9 cellular contexts compared by ENCODE assay signal in genomic region chr11:128552783-128553661, GRCh38. TPM values are rescaled to one million over a fixed set of nuclear protein-coding genes. Genes with fewer than 3 reads are reported as not detected.
DNase-seq lines count a peak whose midpoint lies in the region; ATAC-seq lines count a peak whose summit lies in the region.
"Had no signal": no experiment of that assay in that cellular context is flagged by ENCODE, and none has a peak within 500 bp of the region (broad histone marks: within the 10 kb centered on the region; RNA-seq: fewer than 3 reads in every experiment).

No MANE protein-coding gene starts in this region.

- peak overlapping the region; percentile 76 to 98 (median 94) for H3K27ac Mint-ChIP-seq in CD8-positive, alpha-beta memory T cell
- peak overlapping the region; percentile 59 for H3K27ac Mint-ChIP-seq in activated T-helper 2 cell treated with anti-CD3 and anti-CD28 coated beads, Interferon-gamma antibody, Interleukin-2, Interleukin-4, amounts not matched to agents 10 μg/mL and 5 μg/mL and 100 μg/mL, durations not matched to agents 14 hours and 24 hours and 36 hours

- peaks cover 53 to 65% (median 61%) of the 10 kb centered on the region in 3 donors for H3K4me1 Mint-ChIP-seq in CD8-positive, alpha-beta memory T cell
- peaks cover 36% of the 10 kb centered on the region for H3K4me1 Mint-ChIP-seq in activated T-helper 2 cell treated with anti-CD3 and anti-CD28 coated beads, Interferon-gamma antibody, Interleukin-2, Interleukin-4, amounts not matched to agents 10 μg/mL and 5 μg/mL and 100 μg/mL, durations not matched to agents 14 hours and 24 hours and 36 hours (ENCODE audit: low read depth)

- no peaks in the 10 kb centered on the region for H3K27me3 Mint-ChIP-seq in CD8-positive, alpha-beta memory T cell
- H3K27me3 Mint-ChIP-seq in activated T-helper 2 cell treated with anti-CD3 and anti-CD28 coated beads, Interferon-gamma antibody, Interleukin-2, Interleukin-4, amounts not matched to agents 10 μg/mL and 5 μg/mL and 100 μg/mL, durations not matched to agents 14 hours and 24 hours and 36 hours (ENCODE audit: low read depth) = no peaks in the 10 kb centered on the region

- H3K4me3 Mint-ChIP-seq in CD8-positive, alpha-beta memory T cell = peak overlapping the region in 5 of 7 donors; percentile 44 to 71 (median 61)
- no peak overlapping the region for H3K4me3 Mint-ChIP-seq in activated T-helper 2 cell treated with anti-CD3 and anti-CD28 coated beads, Interferon-gamma antibody, Interleukin-2, Interleukin-4, amounts not matched to agents 10 μg/mL and 5 μg/mL and 100 μg/mL, durations not matched to agents 14 hours and 24 hours and 36 hours (ENCODE audit: low read depth)

- peak; percentile 49 for ATAC-seq in GM19372 (IDR thresholded peaks at IDR 0.05; ENCODE audit: low read depth, unreplicated experiment)
- peak; percentile 59 for ATAC-seq in HG03432 (IDR thresholded peaks at IDR 0.05; ENCODE audit: unreplicated experiment)

- peaks cover 50% of the 10 kb centered on the region for H3K4me1 ChIP-seq in CD8-positive, alpha-beta memory T cell (ENCODE audit: insufficient read depth, low read length)

- no peaks in the 10 kb centered on the region for H3K36me3 Mint-ChIP-seq in CD8-positive, alpha-beta memory T cell
- no peaks in the 10 kb centered on the region for H3K36me3 Mint-ChIP-seq in activated T-helper 2 cell treated with anti-CD3 and anti-CD28 coated beads, Interferon-gamma antibody, Interleukin-2, Interleukin-4, amounts not matched to agents 10 μg/mL and 5 μg/mL and 100 μg/mL, durations not matched to agents 14 hours and 24 hours and 36 hours (ENCODE audit: low read depth)

- CTCF ChIA-PET in CD8-positive, alpha-beta memory T cell (lab: Charles Lee) = interaction anchor here (0.8 to 2.5 kb wide), 7 partner anchors 11 to 78 kb away, joined by 3 to 12 read pairs (median 3); no protein-coding TSS in a partner anchor

- no peaks in the 10 kb centered on the region for H3K27me3 ChIP-seq in CD8-positive, alpha-beta memory T cell (ENCODE audit: insufficient read depth, low read length, poor library complexity, severe bottlenecking)

- intact Hi-C loops in activated T-helper 2 cell treated with anti-CD3 and anti-CD28 coated beads, Interferon-gamma antibody, Interleukin-2, Interleukin-4, amounts not matched to agents 10 μg/mL and 5 μg/mL and 100 μg/mL, durations not matched to agents 14 hours and 24 hours and 36 hours (cut with micrococcal nuclease) = no loop called here

- DNase-seq in CD8-positive, alpha-beta memory T cell = no peak
- no peak for DNase-seq in activated T-helper 2 cell treated with anti-CD3 and anti-CD28 coated beads, Interferon-gamma antibody, Interleukin-2, Interleukin-4, amounts not matched to agents 10 μg/mL and 5 μg/mL and 100 μg/mL, durations not matched to agents 14 hours and 24 hours and 36 hours (ENCODE audit: low spot score)
- DNase-seq in hepatic stellate cell (ENCODE audit: low spot score) = peak; percentile 49
- DNase-seq in cortex of kidney (lab: John Stamatoyannopoulos, UW) = no peak
- no peak for DNase-seq in DMS153 treated with DMSO at 0.1 percent for 48 hours (lab: John Stamatoyannopoulos, UW; ENCODE audit: unreplicated experiment)
- DNase-seq in effector CD4-positive, alpha-beta T cell = no peak

- H3K4me3 ChIP-seq in CD8-positive, alpha-beta memory T cell (ENCODE audit: low read length) = no peak overlapping the region
- H3K4me3 ChIP-seq: thoracic aorta had no signal

- no peaks in the 10 kb centered on the region for H3K36me3 ChIP-seq in CD8-positive, alpha-beta memory T cell (ENCODE audit: insufficient read depth, low read length)
- H3K36me3 ChIP-seq: thoracic aorta had no signal

- no peaks in the 10 kb centered on the region for H3K9me3 ChIP-seq in CD8-positive, alpha-beta memory T cell (ENCODE audit: low read length)
- H3K9me3 ChIP-seq: thoracic aorta had no signal

- H3K27ac ChIP-seq in CD8-positive, alpha-beta memory T cell (ENCODE audit: low read depth, low read length) = peak overlapping the region; percentile 55
- H3K27ac ChIP-seq: thoracic aorta had no signal

- H3K9me3 Mint-ChIP-seq in CD8-positive, alpha-beta memory T cell = no peaks in the 10 kb centered on the region
- no peaks in the 10 kb centered on the region for H3K9me3 Mint-ChIP-seq in activated T-helper 2 cell treated with anti-CD3 and anti-CD28 coated beads, Interferon-gamma antibody, Interleukin-2, Interleukin-4, amounts not matched to agents 10 μg/mL and 5 μg/mL and 100 μg/mL, durations not matched to agents 14 hours and 24 hours and 36 hours

- POLR2A ChIA-PET in CD8-positive, alpha-beta memory T cell (lab: Charles Lee) = interaction anchor here (0.6 to 1.3 kb wide), 3 partner anchors 42 to 337 kb away, joined by 3 to 6 read pairs (median 3); no protein-coding TSS in a partner anchor

RNA-seq across cellular contexts. Expression of gene ETS1, which starts 34.3 kb away (rescaled TPM):
- total RNA-seq in CD8-positive, alpha-beta memory T cell = 100 to 1,000 TPM; 405 to 411 TPM
- 386 TPM for polyA plus RNA-seq in CD8-positive, alpha-beta memory T cell
- 517 and 526 TPM in 2 replicates for total RNA-seq in activated T-helper 2 cell treated with anti-CD3 and anti-CD28 coated beads, Interferon-gamma antibody, Interleukin-2, Interleukin-4, amounts not matched to agents 10 μg/mL and 5 μg/mL and 100 μg/mL, durations not matched to agents 14 hours and 24 hours and 36 hours
